9 cellular contexts compared by ENCODE assay signal in genomic region chr11:115623021-115623451, GRCh38.
DNase-seq lines count a peak whose midpoint lies in the region; TF ChIP-seq lines count a peak whose summit lies in the region.
"Had no signal": no experiment of that assay in that cellular context is flagged by ENCODE, and none has a peak within 500 bp of the region (broad histone marks: within the 10 kb centered on the region; RNA-seq: fewer than 3 reads in every experiment).

No MANE protein-coding gene starts in this region.

- CTCF ChIA-PET in mammary epithelial cell (lab: Charles Lee; ENCODE audit: low non-redundant PET): interaction anchor here (0.6 to 0.7 kb wide), 2 partner anchors 119 to 884 kb away, joined by 4 to 6 read pairs; partner anchors contain the start of gene CADM1
- CTCF ChIA-PET in CD8-positive, alpha-beta memory T cell (lab: Charles Lee): no interaction called here

- DNase-seq in HCEC 1CT (peak; percentile 58), mammary epithelial cell (peak; percentile 68), iris pigment epithelial cell (ENCODE audit: low read depth) (peak; percentile 80), skeletal muscle cell (ENCODE audit: low read depth) (peak; percentile 81), CD14-positive monocyte (ENCODE audit: low spot score) (no peak), activated gamma-delta T cell treated with Interleukin-2 at 50 U/mL for 16 hours (no peak)
- no peak for DNase-seq in activated CD8-positive, alpha-beta memory T cell treated with anti-CD3 and anti-CD28 coated beads, Interleukin-2, amount 50 U/mL, for 48 hours
- no peak for DNase-seq in CD8-positive, alpha-beta memory T cell
- DNase-seq: activated B cell treated with CpG ODN at 0.5 μM for 24 hours had no signal

- no peaks in the 10 kb centered on the region for H3K9me3 ChIP-seq in mammary epithelial cell (replicated peaks; ENCODE audit: insufficient read depth, low read length)
- H3K9me3 ChIP-seq in CD8-positive, alpha-beta memory T cell (ENCODE audit: low read length): no peaks in the 10 kb centered on the region

- peak overlapping the region; percentile 5 for H3K27ac ChIP-seq in mammary epithelial cell (ENCODE audit: insufficient read depth, low read depth, low read length)
- no peak overlapping the region for H3K27ac ChIP-seq in CD8-positive, alpha-beta memory T cell (ENCODE audit: low read depth, low read length)

- peak overlapping the region in 1 of 2 donors; percentile 6 for H3K4me3 Mint-ChIP-seq in CD14-positive monocyte
- H3K4me3 Mint-ChIP-seq in CD8-positive, alpha-beta memory T cell: no peak overlapping the region
- H3K4me3 Mint-ChIP-seq: activated B cell treated with CpG ODN at 0.5 μM for 24 hours had no signal

- H3K27me3 Mint-ChIP-seq in CD14-positive monocyte (ENCODE audit: low read depth in 3 of 3): peaks cover 15 to 19% (median 15%) of the 10 kb centered on the region in 3 donors
- peaks cover 2 to 8% of the 10 kb centered on the region in 2 donors for H3K27me3 Mint-ChIP-seq in CD8-positive, alpha-beta memory T cell
- H3K27me3 Mint-ChIP-seq: activated B cell treated with CpG ODN at 0.5 μM for 24 hours had no signal

- H3K4me3 ChIP-seq in mammary epithelial cell (replicated peaks in 1 of 3; ENCODE audit: insufficient read depth in 1 of 3, low read depth in 2 of 3, low read length in 3 of 3): no peak overlapping the region
- no peak overlapping the region for H3K4me3 ChIP-seq in skeletal muscle cell (ENCODE audit: low read depth, low read length)
- H3K4me3 ChIP-seq in CD8-positive, alpha-beta memory T cell (ENCODE audit: low read length): no peak overlapping the region

- peak overlapping the region; percentile 29 for H2AFZ ChIP-seq in mammary epithelial cell (ENCODE audit: low read depth, low read length)

- no peaks in the 10 kb centered on the region for H3K36me3 ChIP-seq in mammary epithelial cell (ENCODE audit: insufficient read depth, low read length)
- H3K36me3 ChIP-seq in CD8-positive, alpha-beta memory T cell (ENCODE audit: insufficient read depth, low read length): no peaks in the 10 kb centered on the region

- no TSS peak for BruUV-seq in mammary epithelial cell (replicated peaks; lab: Mats Ljungman, UMichigan)

- TF ChIP-seq CTCF in mammary epithelial cell (conservative IDR thresholded peaks at IDR 0.05 in 1 of 2, IDR thresholded peaks at IDR 0.05 in 1 of 2; ENCODE audit: extremely low read depth in 1 of 2, insufficient read depth in 1 of 2, low read depth in 1 of 2, low read length in 2 of 2) (no peak), CD14-positive monocyte (IDR thresholded peaks at IDR 0.05) (no peak)

- dilution Hi-C loops in mammary epithelial cell (cut with HindIII; ENCODE audit: low sequenced_read_pairs): no loop called here

- no peak overlapping the region for H3K9ac ChIP-seq in mammary epithelial cell (ENCODE audit: insufficient read depth, low read length)

- H3K27ac Mint-ChIP-seq in CD14-positive monocyte: no peak overlapping the region
- no peak overlapping the region for H3K27ac Mint-ChIP-seq in CD8-positive, alpha-beta memory T cell
- H3K27ac Mint-ChIP-seq: activated B cell treated with CpG ODN at 0.5 μM for 24 hours had no signal

- POLR2A ChIA-PET in CD8-positive, alpha-beta memory T cell (lab: Charles Lee): no interaction called here

- intact Hi-C loops in mammary epithelial cell (cut with micrococcal nuclease): loop anchor here (2.0 kb wide), 2 partner anchors 46 to 118 kb away; partner anchors contain the start of gene CADM1
- intact Hi-C loops in CD14-positive monocyte (cut with micrococcal nuclease): no loop called here

- H3K9me3 Mint-ChIP-seq in CD14-positive monocyte: peaks cover 0 to 12% (median 3%) of the 10 kb centered on the region in 7 donors
- H3K9me3 Mint-ChIP-seq in CD8-positive, alpha-beta memory T cell: peaks cover 0 to under 1% (median 0%) of the 10 kb centered on the region in 5 donors
- H3K9me3 Mint-ChIP-seq: activated B cell treated with CpG ODN at 0.5 μM for 24 hours had no signal

- no peaks in the 10 kb centered on the region for H3K4me1 Mint-ChIP-seq in CD14-positive monocyte
- no peaks in the 10 kb centered on the region for H3K4me1 Mint-ChIP-seq in CD8-positive, alpha-beta memory T cell
- H3K4me1 Mint-ChIP-seq: activated B cell treated with CpG ODN at 0.5 μM for 24 hours had no signal

- WGBS in mammary epithelial cell (ENCODE audit: low coverage, missing lambda C conversion rate): 60% methylated on average over 5 of the region's 9 CpGs

- H3K4me1 ChIP-seq in mammary epithelial cell (ENCODE audit: insufficient read depth, low read length): peaks cover 34% of the 10 kb centered on the region
- no peaks in the 10 kb centered on the region for H3K4me1 ChIP-seq in CD8-positive, alpha-beta memory T cell (ENCODE audit: insufficient read depth, low read length)

- H3K27me3 ChIP-seq in mammary epithelial cell (ENCODE audit: insufficient read depth, low read length): no peaks in the 10 kb centered on the region
- no peaks in the 10 kb centered on the region for H3K27me3 ChIP-seq in CD8-positive, alpha-beta memory T cell (ENCODE audit: insufficient read depth, low read length, poor library complexity, severe bottlenecking)

- no peaks in the 10 kb centered on the region for H3K79me2 ChIP-seq in mammary epithelial cell (ENCODE audit: insufficient read depth, low read length)

- peak overlapping the region; percentile 56 for H3K4me2 ChIP-seq in mammary epithelial cell (ENCODE audit: insufficient read depth, low read depth, low read length)

- no peaks in the 10 kb centered on the region for H3K36me3 Mint-ChIP-seq in CD14-positive monocyte
- no peaks in the 10 kb centered on the region for H3K36me3 Mint-ChIP-seq in CD8-positive, alpha-beta memory T cell

- in situ Hi-C loops in mammary epithelial cell (cut with MboI; ENCODE audit: low sequenced_read_pairs in 2 of 2): no loop called here

- no peaks in the 10 kb centered on the region for H4K20me1 ChIP-seq in mammary epithelial cell (ENCODE audit: insufficient read depth, low read length)

Comparison
In these comparisons a context has a peak if more than half of its experiments do, and no peak if none do; other contexts are left out.
1. DNase-seq: peak in HCEC 1CT (single experiment), mammary epithelial cell (single experiment), iris pigment epithelial cell (single experiment) and skeletal muscle cell (single experiment); none in activated CD8-positive, alpha-beta memory T cell treated with anti-CD3 and anti-CD28 coated beads, Interleukin-2, amount 50 U/mL, for 48 hours (single experiment), CD14-positive monocyte (single experiment), CD8-positive, alpha-beta memory T cell (0 of 5) and activated gamma-delta T cell treated with Interleukin-2 at 50 U/mL for 16 hours (single experiment).